8 cellular contexts compared by ENCODE assay signal in the genomic region with DNA sequence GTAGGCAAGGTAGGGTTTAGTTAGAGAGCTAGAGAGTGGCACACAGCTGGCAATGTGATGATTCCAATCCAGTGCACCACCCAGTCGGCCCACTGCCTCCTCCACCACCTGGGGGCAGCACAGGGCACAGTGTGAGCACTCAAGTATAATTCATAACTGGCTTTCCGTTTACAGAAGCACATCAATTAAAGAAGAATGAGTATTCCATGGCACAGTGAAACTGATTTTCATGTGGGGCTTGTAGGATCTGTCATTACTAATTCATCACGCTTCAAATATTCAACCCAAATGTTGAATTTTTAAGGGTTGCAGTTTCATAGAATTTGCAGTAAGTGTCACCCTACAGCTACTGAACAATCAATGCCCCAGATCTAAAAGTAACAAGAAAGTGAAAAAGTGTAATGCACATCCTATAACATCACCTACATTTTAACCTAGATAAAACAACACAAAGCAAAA.
DNase-seq lines count a peak whose midpoint lies in the region; ATAC-seq lines count a peak whose summit lies in the region.

No MANE protein-coding gene starts in this region.

- no peaks in the 10 kb centered on the region for H3K36me3 Mint-ChIP-seq in activated naive CD4-positive, alpha-beta T cell treated with anti-CD3 and anti-CD28 coated beads for 36 hours (ENCODE audit: low read depth)

- no peak overlapping the region for H3K4me3 ChIP-seq in SJSA1
- no peak overlapping the region for H3K4me3 ChIP-seq in aorta (ENCODE audit: low read length in 2 of 2)

- no peaks in the 10 kb centered on the region for H3K36me3 ChIP-seq in SJSA1
- no peaks in the 10 kb centered on the region for H3K36me3 ChIP-seq in aorta (ENCODE audit: control insufficient read depth in 1 of 2, insufficient read depth in 2 of 2, low read length in 1 of 2)

- peaks cover 8% of the 10 kb centered on the region for H3K27me3 Mint-ChIP-seq in activated naive CD4-positive, alpha-beta T cell treated with anti-CD3 and anti-CD28 coated beads for 36 hours (ENCODE audit: low read depth)

- intact Hi-C loops in activated naive CD4-positive, alpha-beta T cell treated with anti-CD3 and anti-CD28 coated beads for 36 hours (cut with micrococcal nuclease): loop anchor here (1.0 to 2.0 kb wide), 5 partner anchors 64 to 469 kb away; a partner anchor contains a TSS
- intact Hi-C loops in Right ventricle myocardium superior (cut with DNase I): loop anchor here (1.0 kb wide), 1 partner anchor 150 kb away; a partner anchor contains a TSS
- intact Hi-C loops in aorta (cut with DNase I): loop anchor here (2.0 to 10.0 kb wide), 4 partner anchors 148 to 350 kb away; a partner anchor contains a TSS

- H3K27ac ChIP-seq in SJSA1 (no peak overlapping the region), aorta (ENCODE audit: low read depth in 1 of 2, low read length in 2 of 2) (no peak overlapping the region)

- H3K27ac Mint-ChIP-seq in activated naive CD4-positive, alpha-beta T cell treated with anti-CD3 and anti-CD28 coated beads for 36 hours: no peak overlapping the region

- H3K4me1 ChIP-seq in SJSA1 (replicated peaks) (no peaks in the 10 kb centered on the region), aorta (ENCODE audit: control insufficient read depth in 1 of 2, insufficient read depth in 2 of 2, low read length in 2 of 2) (no peaks in the 10 kb centered on the region)

- H3K27me3 ChIP-seq in SJSA1 (replicated peaks) (no peaks in the 10 kb centered on the region), aorta (ENCODE audit: control insufficient read depth in 1 of 2, insufficient read depth in 2 of 2, low read length in 1 of 2) (no peaks in the 10 kb centered on the region)

- WGBS in aorta, 2 donors: 0 to 1% methylated on average over 3 of the region's 3 CpGs

- CTCF ChIA-PET in activated naive CD4-positive, alpha-beta T cell treated with anti-CD3 and anti-CD28 coated beads for 36 hours (lab: Charles Lee): interaction anchor here (0.6 to 9.5 kb wide), 60 partner anchors 8 to 1281 kb away, joined by 3 to 309 read pairs (median 6); a partner anchor contains a TSS

- ATAC-seq in GM21717 (IDR thresholded peaks at IDR 0.05; ENCODE audit: unreplicated experiment): peak; percentile 62
- ATAC-seq in Right ventricle myocardium superior (ENCODE audit: poor library complexity): peak; percentile 91
- ATAC-seq in aorta (ENCODE audit: low FRiP score): no peak

- H3K4me1 Mint-ChIP-seq in activated naive CD4-positive, alpha-beta T cell treated with anti-CD3 and anti-CD28 coated beads for 36 hours (ENCODE audit: low read depth): no peaks in the 10 kb centered on the region

- H3K9me3 ChIP-seq in SJSA1 (replicated peaks): no peaks in the 10 kb centered on the region
- H3K9me3 ChIP-seq in aorta (ENCODE audit: control insufficient read depth, low read length): no peaks in the 10 kb centered on the region

- no peaks in the 10 kb centered on the region for H3K9me3 Mint-ChIP-seq in activated naive CD4-positive, alpha-beta T cell treated with anti-CD3 and anti-CD28 coated beads for 36 hours

- DNase-seq in EH (ENCODE audit: low read depth) (peak; percentile 51), KG1 (lab: John Stamatoyannopoulos, UW) (peak; percentile 21), SJSA1 (ENCODE audit: low read depth in 1 of 2, low spot score in 2 of 2) (peak; percentile 47 to 57), Right ventricle myocardium superior (peak; percentile 85), pulmonary artery endothelial cell (ENCODE audit: low read depth, low spot score) (peak; percentile 3), aorta (peak; percentile 70 to 88)
- peak; percentile 89 for DNase-seq in activated naive CD4-positive, alpha-beta T cell treated with anti-CD3 and anti-CD28 coated beads for 36 hours

- no peak overlapping the region for H3K4me3 Mint-ChIP-seq in activated naive CD4-positive, alpha-beta T cell treated with anti-CD3 and anti-CD28 coated beads for 36 hours

Comparison
In these comparisons a context has a peak if more than half of its experiments do, and no peak if none do; other contexts are left out.
1. DNase-seq: peak in every context shown above with its lines; median percentile 89 in activated naive CD4-positive, alpha-beta T cell treated with anti-CD3 and anti-CD28 coated beads for 36 hours; 85 in Right ventricle myocardium superior; 79 in aorta; 52 in SJSA1; 51 in EH; 21 in KG1; 3 in pulmonary artery endothelial cell.